In genomic region chr2:189440947-189441708, GRCh38 we compare ENCODE assay signal across 8 cellular contexts. TPM values are rescaled to one million over a fixed set of nuclear protein-coding genes. Genes with fewer than 3 reads are reported as not detected.
DNase-seq lines count a peak whose midpoint lies in the region; ATAC-seq, FAIRE-seq and TF ChIP-seq lines count a peak whose summit lies in the region.

Gene WDR75, plus strand, starts transcription at chr2:189441474. Its CDS starts 19 bp downstream, at chr2:189441493.

- H3K27me3 Mint-ChIP-seq in Calu3 (ENCODE audit: unreplicated experiment) = no peaks in the 10 kb centered on the region

- no peaks in the 10 kb centered on the region for H3K9me3 ChIP-seq in HUES64 (ENCODE audit: insufficient read depth, low read depth, low read length)
- no peaks in the 10 kb centered on the region for H3K9me3 ChIP-seq in OCI-LY1 (ENCODE audit: low read length)
- no peaks in the 10 kb centered on the region for H3K9me3 ChIP-seq in mesodermal cell (ENCODE audit: control insufficient read depth, low read length)

- no TSS peak for BruUV-seq in Calu3 (replicated peaks; lab: Mats Ljungman, UMichigan)

- H3K4me1 ChIP-seq in HUES64 (ENCODE audit: insufficient read depth, low read length) = peaks cover 5% of the 10 kb centered on the region; the same call in 1 of the 2 replicates
- H3K4me1 ChIP-seq in OCI-LY1 (ENCODE audit: insufficient read depth, low read length, severe bottlenecking) = peaks cover 35% of the 10 kb centered on the region
- peaks cover 14% of the 10 kb centered on the region for H3K4me1 ChIP-seq in mesodermal cell (ENCODE audit: control insufficient read depth, insufficient read depth, low read length, poor library complexity, severe bottlenecking)

- peaks cover 23% of the 10 kb centered on the region for H3K36me3 ChIP-seq in HUES64 (ENCODE audit: insufficient read depth, low read length)
- H3K36me3 ChIP-seq in OCI-LY1 (ENCODE audit: insufficient read depth, low read length) = peaks cover 34% of the 10 kb centered on the region
- peaks cover 26% of the 10 kb centered on the region for H3K36me3 ChIP-seq in mesodermal cell (ENCODE audit: control insufficient read depth, insufficient read depth, low read length)

- no peak within 1 kb of the TSS for H3K4me3 Mint-ChIP-seq in Calu3 (ENCODE audit: low read depth, unreplicated experiment)

- no peaks in the 10 kb centered on the region for H3K4me1 Mint-ChIP-seq in Calu3 (ENCODE audit: low read depth, unreplicated experiment)

- no peaks in the 10 kb centered on the region for H4K20me1 ChIP-seq in OCI-LY1 (ENCODE audit: insufficient read depth, low read length)

- peak; percentile 91 for DNase-seq in Calu3
- peak; percentile 92 for DNase-seq in activated CD8-positive, alpha-beta memory T cell treated with anti-CD3 and anti-CD28 coated beads, Interleukin-2, amount 50 U/mL, for 4 hours
- DNase-seq in stimulated activated CD8-positive, alpha-beta memory T cell treated with anti-CD3 and anti-CD28 coated beads, Interleukin-15, amount 100 ng/mL, for 4 hours (ENCODE audit: low read depth in 2 of 2) = peak; percentile 83 to 89

- no peaks in the 10 kb centered on the region for H3K9me2 ChIP-seq in OCI-LY1 (ENCODE audit: low read depth, low read length)

- H3K27ac ChIP-seq in HUES64 (ENCODE audit: low read depth, low read length) (peak within 1 kb of the TSS; percentile 65), OCI-LY1 (ENCODE audit: low read depth, low read length, poor library complexity, severe bottlenecking) (peak within 1 kb of the TSS; percentile 63), mesodermal cell (ENCODE audit: low read depth, low read length, severe bottlenecking) (peak within 1 kb of the TSS; percentile 82)

- H3K79me2 ChIP-seq in OCI-LY1 (ENCODE audit: insufficient read depth, low read length) = peaks cover 48% of the 10 kb centered on the region

- intact Hi-C loops in Calu3 (cut with micrococcal nuclease; ENCODE audit: unreplicated experiment) = no loop called here

- FAIRE-seq in endometrium (lab: Jason Lieb, UNC) = peak; percentile 96

- H3K9me3 Mint-ChIP-seq in Calu3 (ENCODE audit: low read depth, unreplicated experiment) = no peaks in the 10 kb centered on the region

- TF ChIP-seq CTCF in Calu3 (IDR thresholded peaks at IDR 0.05; ENCODE audit: unreplicated experiment) (no peak), OCI-LY1 (IDR thresholded peaks at IDR 0.05; ENCODE audit: low read length) (no peak)

- H3K4me3 ChIP-seq in HUES64 (ENCODE audit: low read length) (peak within 1 kb of the TSS; percentile 83), OCI-LY1 (ENCODE audit: low read depth, low read length, poor library complexity, severe bottlenecking) (peak within 1 kb of the TSS; percentile 88), mesodermal cell (ENCODE audit: extremely low read depth, insufficient read depth, low read length, poor library complexity, severe bottlenecking) (peak within 1 kb of the TSS; percentile 93)

- H3K9ac ChIP-seq in HUES64 (ENCODE audit: low read depth, low read length) (peak within 1 kb of the TSS; percentile 88), OCI-LY1 (ENCODE audit: low read length) (peak within 1 kb of the TSS; percentile 96)

- peak within 1 kb of the TSS; percentile 97 for H3K27ac Mint-ChIP-seq in Calu3 (ENCODE audit: unreplicated experiment)

- H3K36me3 Mint-ChIP-seq in Calu3 (ENCODE audit: insufficient read depth, unreplicated experiment) = peaks cover 20% of the 10 kb centered on the region

- peak within 1 kb of the TSS; percentile 86 for H3K4me2 ChIP-seq in OCI-LY1 (ENCODE audit: low read length)

- no peaks in the 10 kb centered on the region for H3F3A ChIP-seq in OCI-LY1 (ENCODE audit: insufficient read depth, low read length)

- H3K27me3 ChIP-seq in HUES64 (ENCODE audit: insufficient read depth, low read length) (no peaks in the 10 kb centered on the region), OCI-LY1 (ENCODE audit: insufficient read depth, low read length) (no peaks in the 10 kb centered on the region)

- ATAC-seq in GM21447 (IDR thresholded peaks at IDR 0.05; ENCODE audit: unreplicated experiment) = peak; percentile 88

- WGBS in HUES64 = under 1% methylated on average over 46 of the region's 48 CpGs
- WGBS in mesodermal cell (ENCODE audit: insufficient coverage in 2 of 2), 2 experiments = 0 to 1% methylated on average over 38 to 41 of the region's 48 CpGs

- peak within 1 kb of the TSS; percentile 97 for H2AFZ ChIP-seq in OCI-LY1 (ENCODE audit: low read length)

- CTCF ChIA-PET in Calu3 (lab: Charles Lee) = interaction anchor here (0.6 to 1.2 kb wide), 4 partner anchors 13 to 1207 kb away, joined by 3 to 10 read pairs (median 3); no protein-coding TSS in a partner anchor

RNA-seq across cellular contexts. Expression of gene WDR75, which starts in this region (rescaled TPM):
- 53.8 and 57.7 TPM in 2 replicates for total RNA-seq in Calu3 (2022)
- 60.3 TPM for polyA plus RNA-seq in HUES64 (2013, experiment 1 of 2)
- polyA plus RNA-seq in HUES64 (2013, experiment 2 of 2) = 60.7 TPM
- polyA plus RNA-seq in mesodermal cell (2013, experiment 1 of 2) = 39.7 TPM
- 44.7 TPM for polyA plus RNA-seq in mesodermal cell (2013, experiment 2 of 2)

Comparison
In these comparisons a context has a peak if more than half of its experiments do, and no peak if none do; other contexts are left out.
1. Peak in every context shown above with its lines: DNase-seq, ATAC-seq, H3K4me3 ChIP-seq and H3K27ac ChIP-seq.